ENCODE assay signal across 7 cellular contexts in genomic region chr12:26878661-26879119, GRCh38. TPM values are rescaled to one million over a fixed set of nuclear protein-coding genes. Genes with fewer than 3 reads are reported as not detected.
DNase-seq lines count a peak whose midpoint lies in the region; ATAC-seq and TF ChIP-seq lines count a peak whose summit lies in the region.

No MANE protein-coding gene starts in this region.

- no peaks in the 10 kb centered on the region for H3K36me3 ChIP-seq in mucosa of descending colon (ENCODE audit: low read depth)

- ATAC-seq in GM21515 (IDR thresholded peaks at IDR 0.05; ENCODE audit: unreplicated experiment) = peak; percentile 58
- peak; percentile 93 for ATAC-seq in mucosa of descending colon
- no peak for ATAC-seq in GM21723 (IDR thresholded peaks at IDR 0.05; ENCODE audit: unreplicated experiment)

- H3K4me1 ChIP-seq in mucosa of descending colon (ENCODE audit: low read depth) = peaks cover 7% of the 10 kb centered on the region

- TF ChIP-seq CTCF in cardiac fibroblast (IDR thresholded peaks at IDR 0.05; ENCODE audit: low read depth, low read length) (no peak), mucosa of descending colon (IDR thresholded peaks at IDR 0.05) (no peak)

- H3K4me3 ChIP-seq in cardiac fibroblast (replicated peaks in 1 of 2; ENCODE audit: low read depth in 2 of 2, low read length in 2 of 2) = no peak overlapping the region
- H3K4me3 ChIP-seq in mucosa of descending colon = no peak overlapping the region

- no peaks in the 10 kb centered on the region for H3K9me3 ChIP-seq in mucosa of descending colon

- DNase-seq in NCI-H146 (lab: John Stamatoyannopoulos, UW) (peak; percentile 60), cardiac fibroblast (ENCODE audit: low read depth in 2 of 2) (peak; percentile 29 to 84), mucosa of descending colon (peak; percentile 70 to 80 (median 71)), HPDE6-E6E7 (ENCODE audit: extremely low spot score) (no peak), foreskin melanocyte (no peak)

- intact Hi-C loops in mucosa of descending colon (cut with DNase I, micrococcal nuclease) = no loop called here

RNA-seq across cellular contexts. Expression of gene ITPR2, which starts 45.7 kb away (rescaled TPM):
- 10 to 100 TPM; 33.3 to 60.8 (median 54.0) TPM for total RNA-seq in mucosa of descending colon

RNA-seq across cellular contexts. Expression of gene INTS13, which starts 59.1 kb away (rescaled TPM):
- total RNA-seq in mucosa of descending colon = 10 to 100 TPM; 15.0 to 17.6 (median 17.2) TPM

RNA-seq across cellular contexts. Expression of gene FGFR1OP2, which starts 59.6 kb away (rescaled TPM):
- 10 to 100 TPM; 25.1 to 50.9 (median 28.2) TPM for total RNA-seq in mucosa of descending colon

Comparison
In these comparisons a context has a peak if more than half of its experiments do, and no peak if none do; other contexts are left out.
1. DNase-seq: peak in NCI-H146 (single experiment), cardiac fibroblast (2 of 2) and mucosa of descending colon (3 of 3); none in HPDE6-E6E7 (single experiment) and foreskin melanocyte (single experiment).